ENCODE assay signal across 13 cellular contexts in the genomic region with DNA sequence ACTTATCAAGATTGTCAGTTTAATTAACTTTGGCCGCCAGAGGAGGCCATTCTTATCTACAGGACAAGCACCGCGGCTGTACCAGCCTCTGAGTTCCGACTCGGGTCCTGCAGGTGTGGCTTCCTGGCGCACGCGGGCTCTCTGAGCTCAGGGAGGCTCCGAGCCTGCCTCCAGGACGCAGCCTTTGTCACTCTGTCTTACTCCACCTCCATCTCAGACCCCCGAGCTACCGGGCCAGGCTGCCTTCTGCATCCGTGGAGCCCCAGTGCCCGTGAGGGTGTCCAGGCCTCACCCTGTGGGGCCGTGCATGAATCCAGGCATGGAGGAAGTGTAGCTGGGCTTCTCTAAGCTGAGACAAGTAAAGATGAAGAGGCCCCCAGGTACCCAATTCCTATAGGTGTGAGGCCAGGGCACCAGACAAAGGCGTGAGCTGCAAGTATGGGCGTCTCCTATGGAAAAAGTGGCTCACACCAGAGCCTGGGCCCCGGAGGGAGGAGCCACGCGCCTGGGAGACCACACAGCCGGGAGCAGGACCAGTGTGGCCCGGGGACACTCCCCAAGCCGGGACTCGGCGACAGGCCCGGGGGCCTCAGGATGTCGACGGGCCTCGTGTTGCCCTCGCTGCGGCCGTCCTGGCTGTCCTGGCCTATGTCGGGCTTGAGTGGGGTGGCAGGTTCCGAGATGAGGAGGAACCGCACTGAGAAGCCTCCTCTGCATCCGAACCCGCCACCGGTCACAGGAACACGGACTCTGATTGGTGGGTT. TPM values are rescaled to one million over a fixed set of nuclear protein-coding genes. Genes with fewer than 3 reads are reported as not detected.
DNase-seq lines count a peak whose midpoint lies in the region; ATAC-seq, FAIRE-seq and TF ChIP-seq lines count a peak whose summit lies in the region.
"Had no signal": no experiment of that assay in that cellular context is flagged by ENCODE, and none has a peak within 500 bp of the region (broad histone marks: within the 10 kb centered on the region; RNA-seq: fewer than 3 reads in every experiment).

No MANE protein-coding gene starts in this region.

- POLR2A ChIA-PET in HepG2 (lab: Yijun Ruan, JAX) (no interaction called here), OCI-LY7 (lab: Charles Lee) (no interaction called here)

- H3K4me1 ChIP-seq in HepG2 (ENCODE audit: insufficient read depth, low read length) = no peaks in the 10 kb centered on the region
- peaks cover 0 to 13% (median 5%) of the 10 kb centered on the region in 4 donors for H3K4me1 ChIP-seq in right lobe of liver
- no peaks in the 10 kb centered on the region for H3K4me1 ChIP-seq in OCI-LY7 (ENCODE audit: insufficient read depth, low read length, poor library complexity, severe bottlenecking)

- H3K9me2 ChIP-seq in OCI-LY7 (ENCODE audit: insufficient read depth, low read length) = no peaks in the 10 kb centered on the region

- in situ Hi-C loops in HepG2 (cut with HindIII; ENCODE audit: extremely low pct_ligation_motif_present, low pct_unique_long_range_greater_than_20kb) = no loop called here

- TF ChIP-seq RAD21 in HepG2 (CRISPR knock-in tag; IDR thresholded peaks at IDR 0.05) = no peak

- TF ChIP-seq EP300 in HepG2 (IDR thresholded peaks at IDR 0.05; ENCODE audit: low read depth in 2 of 2, low read length in 2 of 2) (no peak), HepG2 (CRISPR knock-in tag; IDR thresholded peaks at IDR 0.05; ENCODE audit: borderline replicate concordance) (no peak)

- H3K27ac Mint-ChIP-seq in activated naive CD8-positive, alpha-beta T cell treated with anti-CD3 and anti-CD28 coated beads for 36 hours = peak overlapping the region; percentile 89
- peak overlapping the region in 1 of 2 donors; percentile 21 for H3K27ac Mint-ChIP-seq in stimulated activated naive CD8-positive, alpha-beta T cell treated with anti-CD3 and anti-CD28 coated beads, Interleukin-15, amount 100 ng/mL, for 72 hours

- WGBS in HepG2 (ENCODE audit: low lambda C conversion rate) = 13% methylated on average over 25 of the region's 39 CpGs
- 57% methylated on average over 9 of the region's 39 CpGs for WGBS in right lobe of liver (ENCODE audit: insufficient coverage, low coverage, low lambda C conversion rate, missing lambda C conversion rate)

- H4K20me1 ChIP-seq in HepG2 (ENCODE audit: insufficient read depth, low read length) (no peaks in the 10 kb centered on the region; the same call in 1 of the 2 replicates), OCI-LY7 (ENCODE audit: insufficient read depth, low read length) (no peaks in the 10 kb centered on the region)

- ATAC-seq in HepG2 = no peak
- no peak for ATAC-seq in right lobe of liver
- no peak for ATAC-seq in stimulated activated naive CD8-positive, alpha-beta T cell treated with anti-CD3 and anti-CD28 coated beads, Interleukin-15, amount 100 ng/mL, for 72 hours

- H3K4me3 Mint-ChIP-seq in activated naive CD8-positive, alpha-beta T cell treated with anti-CD3 and anti-CD28 coated beads for 36 hours = peak overlapping the region; percentile 73
- peak overlapping the region; percentile 75 to 84 for H3K4me3 Mint-ChIP-seq in stimulated activated naive CD8-positive, alpha-beta T cell treated with anti-CD3 and anti-CD28 coated beads, Interleukin-15, amount 100 ng/mL, for 72 hours

- H3K4me1 Mint-ChIP-seq in activated naive CD8-positive, alpha-beta T cell treated with anti-CD3 and anti-CD28 coated beads for 36 hours = peaks cover 33% of the 10 kb centered on the region
- peaks cover 59% of the 10 kb centered on the region for H3K4me1 Mint-ChIP-seq in stimulated activated naive CD8-positive, alpha-beta T cell treated with anti-CD3 and anti-CD28 coated beads, Interleukin-15, amount 100 ng/mL, for 72 hours

- CTCF ChIA-PET in HepG2 (lab: Yijun Ruan, JAX; ENCODE audit: low intra/inter-chr PET ratio, low total read pairs) (no interaction called here), OCI-LY7 (lab: Charles Lee; ENCODE audit: unreplicated experiment) (interaction anchor here (0.6 kb wide), 1 partner anchor 123 kb away, joined by 3 read pairs; no protein-coding TSS in a partner anchor)

- no peak for TF ChIP-seq CTCF in HepG2 (CRISPR knock-in tag; IDR thresholded peaks at IDR 0.05)
- TF ChIP-seq CTCF in right lobe of liver (IDR thresholded peaks at IDR 0.05) = no peak
- no peak for TF ChIP-seq CTCF in OCI-LY7 (conservative IDR thresholded peaks at IDR 0.05; ENCODE audit: low read length)

- H3K36me3 Mint-ChIP-seq in activated naive CD8-positive, alpha-beta T cell treated with anti-CD3 and anti-CD28 coated beads for 36 hours = peaks cover 1% of the 10 kb centered on the region

- no TSS peak for BruUV-seq in HepG2 (replicated peaks; lab: Mats Ljungman, UMichigan)
- no TSS peak for BruUV-seq in OCI-LY7 (replicated peaks; lab: Mats Ljungman, UMichigan)

- no peak overlapping the region for H3K9ac ChIP-seq in HepG2 (ENCODE audit: insufficient read depth, low read depth, low read length)

- no peak for FAIRE-seq in HepG2 (lab: Jason Lieb, UNC)
- no peak for FAIRE-seq in GM19239 (lab: Jason Lieb, UNC)
- FAIRE-seq: bronchial epithelial cell, H1 had no signal

- no peak for DNase-seq in HepG2 (ENCODE audit: low spot score)
- no peak for DNase-seq in right lobe of liver
- peak; percentile 23 for DNase-seq in OCI-LY7 (ENCODE audit: low spot score)
- DNase-seq in activated naive CD8-positive, alpha-beta T cell treated with anti-CD3 and anti-CD28 coated beads for 36 hours = peak; percentile 48
- peak in 1 of 2 donors; percentile 30 for DNase-seq in stimulated activated naive CD8-positive, alpha-beta T cell treated with anti-CD3 and anti-CD28 coated beads, Interleukin-15, amount 100 ng/mL, for 72 hours
- DNase-seq in GM19239 (ENCODE audit: insufficient read length, low spot score) = no peak
- no peak for DNase-seq in ureter (ENCODE audit: low spot score)
- DNase-seq: DND-41; effector CD4-positive, alpha-beta T cell; nucleus accumbens had no signal

- no peak for TF ChIP-seq POLR2A in HepG2 (IDR thresholded peaks at IDR 0.05; ENCODE audit: insufficient read depth in 1 of 2, low read depth in 2 of 2, low read length in 2 of 2)
- TF ChIP-seq POLR2A in right lobe of liver (IDR thresholded peaks at IDR 0.05) = no peak

- no peak overlapping the region for H3K27ac ChIP-seq in HepG2 (ENCODE audit: extremely low read length, insufficient read depth, low read length)
- H3K27ac ChIP-seq in right lobe of liver = no peak overlapping the region
- H3K27ac ChIP-seq in OCI-LY7 (ENCODE audit: low read depth, low read length, poor library complexity, severe bottlenecking) = no peak overlapping the region
- H3K27ac ChIP-seq: SK-N-MC had no signal

- H3K79me2 ChIP-seq in HepG2 (ENCODE audit: insufficient read depth, low read length) (no peaks in the 10 kb centered on the region), OCI-LY7 (ENCODE audit: insufficient read depth, low read depth, low read length) (no peaks in the 10 kb centered on the region)

- no peak overlapping the region for H3K4me3 ChIP-seq in HepG2 (replicated peaks in 1 of 3; ENCODE audit: insufficient read depth in 1 of 3, low read depth in 2 of 3, low read length in 3 of 3)
- no peak overlapping the region for H3K4me3 ChIP-seq in right lobe of liver
- H3K4me3 ChIP-seq in OCI-LY7 (ENCODE audit: low read depth, low read length, poor library complexity, severe bottlenecking) = no peak overlapping the region
- H3K4me3 ChIP-seq: SK-N-MC had no signal

- H3K4me2 ChIP-seq in HepG2 (ENCODE audit: low read depth, low read length) (no peak overlapping the region), OCI-LY7 (ENCODE audit: low read length) (no peak overlapping the region)

- H3K36me3 ChIP-seq in HepG2 (replicated peaks in 1 of 2; ENCODE audit: control insufficient read depth in 1 of 2, insufficient read depth in 2 of 2, low read length in 2 of 2) = no peaks in the 10 kb centered on the region
- no peaks in the 10 kb centered on the region for H3K36me3 ChIP-seq in right lobe of liver
- no peaks in the 10 kb centered on the region for H3K36me3 ChIP-seq in OCI-LY7 (ENCODE audit: insufficient read depth, low read length)

- H3K27me3 Mint-ChIP-seq in activated naive CD8-positive, alpha-beta T cell treated with anti-CD3 and anti-CD28 coated beads for 36 hours = peaks cover 3% of the 10 kb centered on the region
- H3K27me3 Mint-ChIP-seq in stimulated activated naive CD8-positive, alpha-beta T cell treated with anti-CD3 and anti-CD28 coated beads, Interleukin-15, amount 100 ng/mL, for 72 hours = no peaks in the 10 kb centered on the region

- H2AFZ ChIP-seq in HepG2 (ENCODE audit: low read length) (no peak overlapping the region), OCI-LY7 (ENCODE audit: low read length) (no peak overlapping the region)

- H3K9me3 ChIP-seq in HepG2 (ENCODE audit: low read length) (no peaks in the 10 kb centered on the region), right lobe of liver (no peaks in the 10 kb centered on the region), OCI-LY7 (ENCODE audit: low read length) (no peaks in the 10 kb centered on the region)

- intact Hi-C loops in HepG2 (cut with micrococcal nuclease; ENCODE audit: unreplicated experiment) = no loop called here
- intact Hi-C loops in right lobe of liver (cut with DNase I) = no loop called here
- intact Hi-C loops in OCI-LY7 (cut with micrococcal nuclease; ENCODE audit: unreplicated experiment) = no loop called here

- peaks cover 19 to 91% of the 10 kb centered on the region in 2 experiments for H3K27me3 ChIP-seq in HepG2 (ENCODE audit: control insufficient read depth in 1 of 2, insufficient read depth in 2 of 2, low read length in 2 of 2)
- no peaks in the 10 kb centered on the region for H3K27me3 ChIP-seq in right lobe of liver

- no peaks in the 10 kb centered on the region for H3K9me3 Mint-ChIP-seq in activated naive CD8-positive, alpha-beta T cell treated with anti-CD3 and anti-CD28 coated beads for 36 hours
- no peaks in the 10 kb centered on the region for H3K9me3 Mint-ChIP-seq in stimulated activated naive CD8-positive, alpha-beta T cell treated with anti-CD3 and anti-CD28 coated beads, Interleukin-15, amount 100 ng/mL, for 72 hours

RNA-seq across cellular contexts. Expression of a gene that starts 42.8 kb away (rescaled TPM):
- total RNA-seq in HepG2 (2016; rRNA removed; fragmentation: Illumina TruSeq; extraction: Trizol) (12.1 and 14.6 TPM in 2 replicates), right lobe of liver (1 to 10 TPM; 7.4 to 9.7 (median 8.3) TPM), OCI-LY7 (2022) (43.7 and 47.6 TPM in 2 replicates), ureter (25.0 TPM)
- total RNA-seq in HepG2 (2016; cell fraction: cytosol; rRNA removed; fragmentation: Illumina TruSeq; extraction: Trizol; ENCODE audit: low read depth) = 7.5 and 7.6 TPM in 2 replicates
- 9.2 and 14.5 TPM in 2 replicates for total RNA-seq in HepG2 (2016; cell fraction: insoluble cytoplasmic fraction; rRNA removed; fragmentation: Illumina TruSeq; extraction: Trizol)
- 8.8 and 9.0 TPM in 2 replicates for total RNA-seq in HepG2 (2016; cell fraction: membrane; rRNA removed; fragmentation: Illumina TruSeq; extraction: Trizol)
- total RNA-seq in HepG2 (2016; cell fraction: nucleus; rRNA removed; fragmentation: Illumina TruSeq; extraction: Trizol) = 9.0 and 10.7 TPM in 2 replicates
- polyA plus RNA-seq in HepG2 (2011; rRNA removed) = 4.3 and 4.6 TPM in 2 replicates
- 2.7 and 4.4 TPM in 2 replicates for polyA plus RNA-seq in HepG2 (2011; cell fraction: cytosol; rRNA removed)
- 14.6 and 21.3 TPM in 2 replicates for polyA plus RNA-seq in HepG2 (2011; cell fraction: nucleus; rRNA removed)
- polyA plus RNA-seq in HepG2 (2012) = 7.9 and 11.5 TPM in 2 replicates
- 11.7 and 12.8 TPM in 2 replicates for polyA plus RNA-seq in HepG2 (2016; cell fraction: cytosol; fragmentation: Illumina TruSeq; extraction: Trizol; ENCODE audit: low read depth)
- polyA plus RNA-seq in HepG2 (2016; cell fraction: insoluble cytoplasmic fraction; fragmentation: Illumina TruSeq; extraction: Trizol; ENCODE audit: low read depth) = 14.6 and 19.7 TPM in 2 replicates
- polyA plus RNA-seq in HepG2 (2016; cell fraction: membrane; fragmentation: Illumina TruSeq; extraction: Trizol; ENCODE audit: low read depth) = 9.3 and 11.4 TPM in 2 replicates
- polyA plus RNA-seq in HepG2 (2016; cell fraction: nucleus; fragmentation: Illumina TruSeq; extraction: Trizol; ENCODE audit: insufficient read depth, low read depth) = 25.5 and 25.9 TPM in 2 replicates
- 5.3 and 10.2 TPM in 2 replicates for polyA minus RNA-seq in HepG2 (2011; rRNA and poly(A)+ RNA removed; ENCODE audit: low replicate concordance)
- polyA minus RNA-seq in HepG2 (2011; cell fraction: cytosol; rRNA and poly(A)+ RNA removed) = 4.2 and 4.3 TPM in 2 replicates
- polyA minus RNA-seq in HepG2 (2011; cell fraction: nucleus; rRNA and poly(A)+ RNA removed) = 2.7 and 3.7 TPM in 2 replicates
- 25.0 and 31.0 TPM in 2 replicates for total RNA-seq in OCI-LY7 (2014; rRNA removed; shearing (Covaris generic))
- total RNA-seq in activated naive CD8-positive, alpha-beta T cell treated with anti-CD3 and anti-CD28 coated beads for 36 hours = 10 to 100 TPM; 54.2 to 59.2 TPM

RNA-seq across cellular contexts. Expression of a gene that starts 42.9 kb away (rescaled TPM):
- total RNA-seq in HepG2 (2016; rRNA removed; fragmentation: Illumina TruSeq; extraction: Trizol) = 3.5 and 10.1 TPM in 2 replicates
- 3.5 and 3.6 TPM in 2 replicates for total RNA-seq in HepG2 (2016; cell fraction: cytosol; rRNA removed; fragmentation: Illumina TruSeq; extraction: Trizol; ENCODE audit: low read depth)
- 2.7 and 9.3 TPM in 2 replicates for total RNA-seq in HepG2 (2016; cell fraction: insoluble cytoplasmic fraction; rRNA removed; fragmentation: Illumina TruSeq; extraction: Trizol)
- 2.5 and 3.2 TPM in 2 replicates for total RNA-seq in HepG2 (2016; cell fraction: membrane; rRNA removed; fragmentation: Illumina TruSeq; extraction: Trizol)
- 9.6 and 14.3 TPM in 2 replicates for total RNA-seq in HepG2 (2016; cell fraction: nucleus; rRNA removed; fragmentation: Illumina TruSeq; extraction: Trizol)
- 10.1 and 11.6 TPM in 2 replicates for polyA plus RNA-seq in HepG2 (2011; rRNA removed)
- 3.4 and 4.5 TPM in 2 replicates for polyA plus RNA-seq in HepG2 (2011; cell fraction: cytosol; rRNA removed)
- polyA plus RNA-seq in HepG2 (2011; cell fraction: nucleus; rRNA removed) = 66.0 and 70.7 TPM in 2 replicates
- polyA plus RNA-seq in HepG2 (2012) = 9.1 and 11.4 TPM in 2 replicates
- 0.85 and 1.1 TPM in 2 replicates for polyA plus RNA-seq in HepG2 (2016; cell fraction: cytosol; fragmentation: Illumina TruSeq; extraction: Trizol; ENCODE audit: low read depth)
- 4.4 and 5.8 TPM in 2 replicates for polyA plus RNA-seq in HepG2 (2016; cell fraction: insoluble cytoplasmic fraction; fragmentation: Illumina TruSeq; extraction: Trizol; ENCODE audit: low read depth)
- polyA plus RNA-seq in HepG2 (2016; cell fraction: membrane; fragmentation: Illumina TruSeq; extraction: Trizol; ENCODE audit: low read depth) = 1.2 and 2.1 TPM in 2 replicates
- polyA plus RNA-seq in HepG2 (2016; cell fraction: nucleus; fragmentation: Illumina TruSeq; extraction: Trizol; ENCODE audit: insufficient read depth, low read depth) = 41.8 and 50.5 TPM in 2 replicates
- 10.7 and 19.6 TPM in 2 replicates for polyA minus RNA-seq in HepG2 (2011; rRNA and poly(A)+ RNA removed; ENCODE audit: low replicate concordance)
- 3.3 and 4.1 TPM in 2 replicates for polyA minus RNA-seq in HepG2 (2011; cell fraction: cytosol; rRNA and poly(A)+ RNA removed)
- polyA minus RNA-seq in HepG2 (2011; cell fraction: nucleus; rRNA and poly(A)+ RNA removed) = 14.7 and 15.7 TPM in 2 replicates
- 1 to 10 TPM; 4.2 to 9.0 (median 5.2) TPM for total RNA-seq in right lobe of liver
- total RNA-seq in OCI-LY7 (2014; rRNA removed; shearing (Covaris generic)) = 46.2 and 47.1 TPM in 2 replicates
- total RNA-seq in OCI-LY7 (2022) = 63.1 and 63.5 TPM in 2 replicates
- 10 to 100 TPM; 32.4 to 34.8 TPM for total RNA-seq in activated naive CD8-positive, alpha-beta T cell treated with anti-CD3 and anti-CD28 coated beads for 36 hours
- 28.7 TPM for total RNA-seq in ureter

Comparison
In these comparisons a context has a peak if more than half of its experiments do, and no peak if none do; other contexts are left out.
1. DNase-seq: peak in OCI-LY7 (single experiment) and activated naive CD8-positive, alpha-beta T cell treated with anti-CD3 and anti-CD28 coated beads for 36 hours (single experiment); none in HepG2 (single experiment), right lobe of liver (0 of 3), GM19239 (single experiment) and ureter (single experiment).